ENCODE assay signal across 11 cellular contexts in genomic region chr4:740011-740410, GRCh38. TPM values are rescaled to one million over a fixed set of nuclear protein-coding genes. Genes with fewer than 3 reads are reported as not detected.
"Had no signal": no experiment of that assay in that cellular context is flagged by ENCODE, and none has a peak within 500 bp of the region (broad histone marks: within the 10 kb centered on the region; RNA-seq: fewer than 3 reads in every experiment).

No MANE protein-coding gene starts in this region.

- H3K27ac ChIP-seq: GM23248, HL-60 had no signal

- H3K27ac Mint-ChIP-seq: HFFc6 had no signal

- DNase-seq: GM23248, GOT3, H7, HFFc6 had no signal

- H3K4me3 ChIP-seq: GM23248, HAP-1, K562 had no signal

- H3K9me3 ChIP-seq: HAP-1 had no signal

- H3K9ac ChIP-seq: GM23248 had no signal

- H3K4me3 Mint-ChIP-seq: HFFc6 had no signal

- ATAC-seq: HCT116, HepG2, K562 had no signal

- H3K4me1 ChIP-seq: HAP-1 had no signal

- H2AFZ ChIP-seq: GM23248 had no signal

RNA-seq across cellular contexts. Expression of gene SLC49A3, which starts 51.1 kb away (rescaled TPM):
- total RNA-seq: H4, HT1080 had no signal
